1 cellular context compared by ENCODE assay signal in genomic region chr1:220003585-220004299, GRCh38.
TF ChIP-seq lines count a peak whose summit lies in the region.

No MANE protein-coding gene starts in this region.

TF ChIP-seq in HepG2, 621 proteins besides CTCF, POLR2A, EP300 and RAD21:
- TF ChIP-seq ZNF121 (CRISPR knock-in tag; IDR thresholded peaks at IDR 0.05) (0 out of 2 replicates have a peak, but pooled peaks have one; percentile 27), ZBTB43 (CRISPR knock-in tag; conservative IDR thresholded peaks at IDR 0.05) (no peak)
